In genomic region chr11:67071420-67072284, GRCh38 we compare ENCODE assay signal across 8 cellular contexts. TPM values are rescaled to one million over a fixed set of nuclear protein-coding genes. Genes with fewer than 3 reads are reported as not detected.
DNase-seq lines count a peak whose midpoint lies in the region; ATAC-seq and TF ChIP-seq lines count a peak whose summit lies in the region.

No MANE protein-coding gene starts in this region.

- WGBS in testis, 2 donors = 49 to 56% methylated on average over 35 to 37 of the region's 53 CpGs

- peak; percentile 46 for ATAC-seq in foreskin keratinocyte

- TF ChIP-seq POLR2A in Peyer's patch (IDR thresholded peaks at IDR 0.05) (no peak), testis (IDR thresholded peaks at IDR 0.05) (no peak)

- H3K27ac ChIP-seq in Peyer's patch (no peak overlapping the region), foreskin keratinocyte (no peak overlapping the region), osteoblast (ENCODE audit: low read depth, low read length) (no peak overlapping the region), testis (no peak overlapping the region)

- H4K20me1 ChIP-seq in osteoblast (ENCODE audit: insufficient read depth, low read length) = no peaks in the 10 kb centered on the region

- no peak overlapping the region for H3K4me2 ChIP-seq in osteoblast (ENCODE audit: insufficient read depth, low read length)

- TF ChIP-seq CTCF in Peyer's patch (IDR thresholded peaks at IDR 0.05) (peak; percentile 45 to 87 (median 80)), foreskin keratinocyte (conservative IDR thresholded peaks at IDR 0.05) (peak; percentile 73), osteoblast (IDR thresholded peaks at IDR 0.05; ENCODE audit: extremely low read depth, low read depth, low read length) (peak; percentile 69), testis (IDR thresholded peaks at IDR 0.05) (peak; percentile 55 to 82 (median 64))

- H3K27me3 ChIP-seq in Peyer's patch (no peaks in the 10 kb centered on the region), foreskin keratinocyte (no peaks in the 10 kb centered on the region), osteoblast (ENCODE audit: insufficient read depth, low read length) (no peaks in the 10 kb centered on the region), testis (no peaks in the 10 kb centered on the region)

- no peak overlapping the region for H2AFZ ChIP-seq in osteoblast (ENCODE audit: low read length)

- H3K9me3 ChIP-seq in Peyer's patch (no peaks in the 10 kb centered on the region), osteoblast (ENCODE audit: low read depth, low read length) (no peaks in the 10 kb centered on the region), testis (no peaks in the 10 kb centered on the region)

- H3K4me3 ChIP-seq in Peyer's patch = peak overlapping the region in 3 of 4 donors; percentile 16 to 44 (median 31)
- no peak overlapping the region for H3K4me3 ChIP-seq in osteoblast (ENCODE audit: insufficient read depth, low read length)
- H3K4me3 ChIP-seq in testis = peak overlapping the region; percentile 34 to 40

- intact Hi-C loops in testis (cut with DNase I; ENCODE audit: low total_unique reads) = no loop called here

- H3K79me2 ChIP-seq in osteoblast (ENCODE audit: insufficient read depth, low read length) = no peaks in the 10 kb centered on the region

- H3K36me3 ChIP-seq in Peyer's patch (no peaks in the 10 kb centered on the region), osteoblast (ENCODE audit: insufficient read depth, low read length) (no peaks in the 10 kb centered on the region), testis (ENCODE audit: low read depth, missing control alignments) (no peaks in the 10 kb centered on the region)

- DNase-seq in NCI-H2196 (lab: John Stamatoyannopoulos, UW; ENCODE audit: unreplicated experiment) (peak; percentile 30), NCI-H2196 treated with DMSO at 0.1 percent for 48 hours (lab: John Stamatoyannopoulos, UW; ENCODE audit: unreplicated experiment) (no peak), Peyer's patch (peak; percentile 63 to 90 (median 88)), foreskin keratinocyte (no peak), osteoblast (ENCODE audit: insufficient read length, low spot score, missing footprints) (peak; percentile 98), testis (peak; percentile 91), SW480 (ENCODE audit: low spot score) (no peak)
- DNase-seq in activated T-helper 9 cell treated with anti-CD3 and anti-CD28 coated beads, Interleukin-2, amount 50 U/mL, for 16 hours (ENCODE audit: low read depth) = peak; percentile 59

- H3K4me1 ChIP-seq in Peyer's patch = no peaks in the 10 kb centered on the region
- H3K4me1 ChIP-seq in foreskin keratinocyte = no peaks in the 10 kb centered on the region
- H3K4me1 ChIP-seq in osteoblast (ENCODE audit: insufficient read depth, low read length) = no peaks in the 10 kb centered on the region
- no peaks in the 10 kb centered on the region for H3K4me1 ChIP-seq in testis

RNA-seq across cellular contexts. Expression of gene RHOD, which starts 15.0 kb away (rescaled TPM):
- 10 to 100 TPM in 3 of 4 donors, 1 to 10 TPM in 1; 9.9 to 26.3 (median 21.2) TPM for total RNA-seq in Peyer's patch
- 146 and 174 TPM in 2 replicates for total RNA-seq in foreskin keratinocyte
- polyA plus RNA-seq in foreskin keratinocyte = 240 and 243 TPM in 2 replicates
- 26.8 and 27.5 TPM in 2 replicates for total RNA-seq in osteoblast
- 10 to 100 TPM; 11.1 to 13.9 TPM for total RNA-seq in testis
- polyA plus RNA-seq in testis (ENCODE audit: insufficient read depth, low read depth, low replicate concordance) = 10.6 TPM

RNA-seq across cellular contexts. Expression of gene KDM2A, which starts 47.4 kb away (rescaled TPM):
- 100 to 1,000 TPM in 2 of 4 donors, 10 to 100 TPM in 2; 76.7 to 225 (median 105) TPM for total RNA-seq in Peyer's patch
- total RNA-seq in foreskin keratinocyte = 35.3 and 36.6 TPM in 2 replicates
- 13.4 and 16.1 TPM in 2 replicates for polyA plus RNA-seq in foreskin keratinocyte
- 62.5 and 65.9 TPM in 2 replicates for total RNA-seq in osteoblast
- total RNA-seq in testis = 100 to 1,000 TPM; 142 to 169 TPM
- polyA plus RNA-seq in testis (ENCODE audit: insufficient read depth, low read depth, low replicate concordance) = 106 TPM

RNA-seq across cellular contexts. Expression of gene SYT12, which starts 48.7 kb away (rescaled TPM):
- 1 to 10 TPM in 2 of 4 donors, not detected in 2; 1.1 to 3.9 TPM for total RNA-seq in Peyer's patch
- 0.10 and 0.25 TPM in 2 replicates for total RNA-seq in foreskin keratinocyte
- polyA plus RNA-seq in foreskin keratinocyte = 0.09 and 0.11 TPM in 2 replicates
- total RNA-seq in osteoblast = 4.0 and 4.1 TPM in 2 replicates
- 1 to 10 TPM; 3.4 to 4.2 TPM for total RNA-seq in testis
- polyA plus RNA-seq in testis (ENCODE audit: insufficient read depth, low read depth, low replicate concordance) = 3.7 TPM

Comparison
In these comparisons a context has a peak if more than half of its experiments do, and no peak if none do; other contexts are left out.
1. DNase-seq: peak in NCI-H2196 (single experiment), Peyer's patch (3 of 3), activated T-helper 9 cell treated with anti-CD3 and anti-CD28 coated beads, Interleukin-2, amount 50 U/mL, for 16 hours (single experiment), osteoblast (single experiment) and testis (single experiment); none in NCI-H2196 treated with DMSO at 0.1 percent for 48 hours (single experiment), foreskin keratinocyte (0 of 2) and SW480 (single experiment).
2. Peak in every context shown above with its lines, with median percentiles within 50 percentile points of each other: CTCF ChIP-seq.